18 cellular contexts compared by ENCODE assay signal in the genomic region with DNA sequence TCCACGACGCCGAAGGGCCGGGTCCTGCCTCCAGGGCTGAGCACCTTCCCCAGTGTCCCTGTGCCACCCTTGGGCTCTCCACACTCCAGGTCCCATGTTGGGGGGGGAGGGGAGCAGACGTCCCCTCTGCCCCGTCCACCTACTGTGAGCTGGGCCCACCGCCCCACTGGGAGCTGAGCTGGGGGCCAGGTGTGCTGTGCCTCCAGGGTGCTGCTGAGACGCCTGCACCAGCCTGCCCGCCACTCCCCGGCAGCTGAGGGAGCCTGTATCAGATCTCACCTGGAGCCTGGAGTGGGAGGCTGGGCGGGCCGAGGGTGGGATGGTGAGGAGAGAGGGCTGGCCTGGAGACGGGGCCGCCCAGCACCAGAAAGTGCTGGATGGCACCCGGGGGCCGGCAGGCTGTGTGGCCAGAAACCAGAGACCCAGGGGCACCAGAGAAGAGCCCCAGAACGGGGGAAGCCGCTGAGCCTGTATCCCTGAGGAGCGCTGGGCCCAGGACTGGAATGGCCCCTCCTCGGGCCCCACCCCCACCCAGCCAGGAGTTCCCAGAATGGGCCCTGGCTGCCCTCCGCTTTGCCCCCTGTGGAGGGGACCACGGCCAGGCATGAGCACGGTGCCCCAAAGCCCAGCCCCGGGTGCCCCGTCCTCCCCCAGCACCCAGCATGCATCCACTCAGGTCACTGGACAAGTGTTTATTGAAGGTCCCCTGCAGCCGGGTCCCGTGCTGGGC. TPM values are rescaled to one million over a fixed set of nuclear protein-coding genes. Genes with fewer than 3 reads are reported as not detected.
DNase-seq lines count a peak whose midpoint lies in the region; TF ChIP-seq lines count a peak whose summit lies in the region.
"Had no signal": no experiment of that assay in that cellular context is flagged by ENCODE, and none has a peak within 500 bp of the region (broad histone marks: within the 10 kb centered on the region; RNA-seq: fewer than 3 reads in every experiment).

No MANE protein-coding gene starts in this region.

- peak overlapping the region; percentile 83 for H2AK5ac ChIP-seq in neuronal stem cell (ENCODE audit: low read depth, low read length)

- peak overlapping the region; percentile 84 for H2BK12ac ChIP-seq in neuronal stem cell (ENCODE audit: low read length)

- H3K27ac Mint-ChIP-seq in activated T-cell treated with anti-CD3 and anti-CD28 coated beads, Interleukin-2, amount 50 U/mL, for 24 hours, result peak overlapping the region; percentile 44
- H3K27ac Mint-ChIP-seq: T-helper 1 cell treated with Interleukin-12 subunit alpha and Interleukin-12 subunit beta and Interleukin-4 antibody, amounts not matched to agents 30 μg/mL and 1 μg/mL, for 36 hours had no signal

- no peak overlapping the region for H2AFZ ChIP-seq in neuronal stem cell (ENCODE audit: low read length)

- H3K9me3 ChIP-seq in neuronal stem cell (replicated peaks in 1 of 2; ENCODE audit: control insufficient read depth in 2 of 2, insufficient read depth in 1 of 2, low read depth in 1 of 2, low read length in 2 of 2) (no peaks in the 10 kb centered on the region), colonic mucosa (no peaks in the 10 kb centered on the region)
- H3K9me3 ChIP-seq: upper lobe of right lung had no signal

- peak overlapping the region; percentile 52 for H3K18ac ChIP-seq in neuronal stem cell (ENCODE audit: low read length)

- no peaks in the 10 kb centered on the region for H3K36me3 ChIP-seq in H7 (replicated peaks; ENCODE audit: control insufficient read depth, insufficient read depth, low read length)
- no peaks in the 10 kb centered on the region for H3K36me3 ChIP-seq in neuronal stem cell (replicated peaks in 1 of 2; ENCODE audit: control insufficient read depth in 2 of 2, insufficient read depth in 2 of 2, low read length in 2 of 2)
- H3K36me3 ChIP-seq in colonic mucosa, result no peaks in the 10 kb centered on the region
- H3K36me3 ChIP-seq: upper lobe of right lung had no signal

- no peak overlapping the region for H4K8ac ChIP-seq in neuronal stem cell (ENCODE audit: low read depth, low read length)

- no peak for TF ChIP-seq CTCF in colonic mucosa (IDR thresholded peaks at IDR 0.05)

- no peak for DNase-seq in activated T-cell treated with anti-CD3 and anti-CD28 coated beads, Interleukin-2, amount 50 U/mL, for 24 hours
- DNase-seq in activated T-cell treated with anti-CD3 and anti-CD28 coated beads for 4 hours, result no peak
- DNase-seq in H7, result peak; percentile 82
- peak; percentile 1 for DNase-seq in effector CD4-positive, alpha-beta T cell
- no peak for DNase-seq in neuronal stem cell (ENCODE audit: low spot score)
- DNase-seq in HT-29 (ENCODE audit: low spot score), result no peak
- DNase-seq in colonic mucosa, result no peak
- no peak for DNase-seq in GM19240 (ENCODE audit: insufficient read length, low spot score)
- DNase-seq: activated CD4-positive, alpha-beta T cell treated with anti-CD3 and anti-CD28 coated beads for 1 hour; GF-D8; hypothalamus; NCI-H2029 treated with DMSO at 0.1 percent for 48 hours; NK-92 treated with Interleukin-12 subunit alpha and Interleukin-12 subunit beta, amount 100 ng/mL, for 24 hours; stimulated activated CD8-positive, alpha-beta memory T cell treated with anti-CD3 and anti-CD28 coated beads, Interleukin-4, amount 100 ng/mL, for 48 hours; upper lobe of right lung had no signal

- no peaks in the 10 kb centered on the region for H3K27me3 Mint-ChIP-seq in activated T-cell treated with anti-CD3 and anti-CD28 coated beads, Interleukin-2, amount 50 U/mL, for 24 hours

- peaks cover 27% of the 10 kb centered on the region for H3K4me1 Mint-ChIP-seq in activated T-cell treated with anti-CD3 and anti-CD28 coated beads, Interleukin-2, amount 50 U/mL, for 24 hours (ENCODE audit: low read depth)

- H3K27me3 ChIP-seq in H7 (ENCODE audit: control insufficient read depth, insufficient read depth, low read length), result peaks cover 5% of the 10 kb centered on the region
- peaks cover 0 to 39% (median 28%) of the 10 kb centered on the region in 3 experiments for H3K27me3 ChIP-seq in neuronal stem cell (ENCODE audit: control insufficient read depth in 3 of 3, insufficient read depth in 3 of 3, low read depth in 1 of 3, low read length in 3 of 3)
- H3K27me3 ChIP-seq in colonic mucosa, result peaks cover 46% of the 10 kb centered on the region

- H3K27ac ChIP-seq in neuronal stem cell (replicated peaks; ENCODE audit: low read length), result no peak overlapping the region
- H3K27ac ChIP-seq in colonic mucosa, result no peak overlapping the region
- H3K27ac ChIP-seq: upper lobe of right lung had no signal

- H3K79me1 ChIP-seq in neuronal stem cell (ENCODE audit: low read depth, low read length), result peaks cover 3% of the 10 kb centered on the region

- H3K4me3 Mint-ChIP-seq in activated T-cell treated with anti-CD3 and anti-CD28 coated beads, Interleukin-2, amount 50 U/mL, for 24 hours, result no peak overlapping the region
- H3K4me3 Mint-ChIP-seq: naive thymus-derived CD8-positive, alpha-beta T cell; T-helper 1 cell treated with Interleukin-12 subunit alpha and Interleukin-12 subunit beta and Interleukin-4 antibody, amounts not matched to agents 30 μg/mL and 1 μg/mL, for 36 hours had no signal

- no peak overlapping the region for H3K4me2 ChIP-seq in neuronal stem cell (ENCODE audit: insufficient read depth, low read length, poor library complexity, severe bottlenecking)

- WGBS in neuronal stem cell (ENCODE audit: extremely low coverage in 2 of 2, insufficient read length in 2 of 2, insufficient replicate concordance in 1 of 2), 2 donors, result no CpG with 5 or more reads among the region's 27 CpGs

- H3K23ac ChIP-seq in neuronal stem cell (ENCODE audit: low read depth, low read length, poor library complexity), result peak overlapping the region; percentile 89

- H3K36me3 Mint-ChIP-seq in activated T-cell treated with anti-CD3 and anti-CD28 coated beads, Interleukin-2, amount 50 U/mL, for 24 hours (ENCODE audit: low read depth), result peaks cover 10% of the 10 kb centered on the region
- H3K36me3 Mint-ChIP-seq: naive thymus-derived CD8-positive, alpha-beta T cell had no signal

- H3K9ac ChIP-seq in neuronal stem cell (ENCODE audit: low read depth, low read length, poor library complexity) (no peak overlapping the region), colonic mucosa (ENCODE audit: low read depth in 2 of 2, low read length in 2 of 2) (no peak overlapping the region)

- peak overlapping the region; percentile 89 for H2BK15ac ChIP-seq in neuronal stem cell (ENCODE audit: low read length)

- H3K4me1 ChIP-seq in neuronal stem cell (ENCODE audit: control insufficient read depth in 2 of 2, insufficient read depth in 1 of 2, low read depth in 1 of 2, low read length in 2 of 2) (peaks cover 8 to 14% of the 10 kb centered on the region in 2 donors), colonic mucosa (peaks cover 4% of the 10 kb centered on the region)

- H2BK5ac ChIP-seq in neuronal stem cell (ENCODE audit: low read length), result no peak overlapping the region

- no peak overlapping the region for H3K4me3 ChIP-seq in H7 (ENCODE audit: insufficient read depth, low read depth, low read length)
- H3K4me3 ChIP-seq in neuronal stem cell (ENCODE audit: low read length in 2 of 2), result peak overlapping the region in 1 of 2 donors; percentile 21
- H3K4me3 ChIP-seq in colonic mucosa, result no peak overlapping the region
- H3K4me3 ChIP-seq: upper lobe of right lung had no signal

- no peak overlapping the region for H3K4ac ChIP-seq in neuronal stem cell (ENCODE audit: low read length)

- intact Hi-C loops in colonic mucosa (cut with DNase I), result no loop called here

- no peaks in the 10 kb centered on the region for H3K9me3 Mint-ChIP-seq in activated T-cell treated with anti-CD3 and anti-CD28 coated beads, Interleukin-2, amount 50 U/mL, for 24 hours
- H3K9me3 Mint-ChIP-seq: naive thymus-derived CD8-positive, alpha-beta T cell; T-helper 1 cell treated with Interleukin-12 subunit alpha and Interleukin-12 subunit beta and Interleukin-4 antibody, amounts not matched to agents 30 μg/mL and 1 μg/mL, for 36 hours had no signal

- no peak overlapping the region for H3K14ac ChIP-seq in neuronal stem cell (ENCODE audit: low read length)

- H2BK120ac ChIP-seq in neuronal stem cell (ENCODE audit: low read depth, low read length), result no peak overlapping the region

- no peak overlapping the region for H4K91ac ChIP-seq in neuronal stem cell (ENCODE audit: low read depth, low read length, poor library complexity)

RNA-seq across cellular contexts. Expression of a gene that starts 3.4 kb away (rescaled TPM):
- not detected in 2 replicates for total RNA-seq in H7 (2014; rRNA removed; shearing (Covaris generic))
- polyA plus RNA-seq in neuronal stem cell (2013, experiment 1 of 2), result 0.21 TPM
- polyA plus RNA-seq in neuronal stem cell (2013, experiment 2 of 2), result 0.36 TPM
- 0.42 TPM in 1 of 2 replicates, not detected in the other for total RNA-seq in HT-29 (2014; rRNA removed; shearing (Covaris generic))
- total RNA-seq in colonic mucosa, result 1 to 10 TPM in 1 of 2 donors, under 1 TPM in 1; 0.61 to 1.7 TPM
- total RNA-seq: LHCN-M2 had no signal

RNA-seq across cellular contexts. Expression of a gene that starts 11.0 kb away (rescaled TPM):
- 0.07 and 0.89 TPM in 2 replicates for total RNA-seq in H7 (2014; rRNA removed; shearing (Covaris generic))
- 0.06 TPM for polyA plus RNA-seq in neuronal stem cell (2013, experiment 1 of 2)
- polyA plus RNA-seq in neuronal stem cell (2013, experiment 2 of 2), result 0.08 TPM
- not detected in 2 replicates for total RNA-seq in HT-29 (2014; rRNA removed; shearing (Covaris generic))
- total RNA-seq in colonic mucosa, result 1 to 10 TPM; 1.2 to 2.3 TPM

RNA-seq across cellular contexts. Expression of a gene that starts 28.8 kb away (rescaled TPM):
- 102 and 127 TPM in 2 replicates for total RNA-seq in H7 (2014; rRNA removed; shearing (Covaris generic))
- 62.8 TPM for polyA plus RNA-seq in neuronal stem cell (2013, experiment 1 of 2)
- polyA plus RNA-seq in neuronal stem cell (2013, experiment 2 of 2), result 64.4 TPM
- total RNA-seq in HT-29 (2014; rRNA removed; shearing (Covaris generic)), result 163 and 188 TPM in 2 replicates
- total RNA-seq in colonic mucosa, result 100 to 1,000 TPM; 202 to 325 TPM

RNA-seq across cellular contexts. Expression of a gene that starts 29.0 kb away (rescaled TPM):
- total RNA-seq in H7 (2014; rRNA removed; shearing (Covaris generic)), result 40.3 and 47.2 TPM in 2 replicates
- 24.2 TPM for polyA plus RNA-seq in neuronal stem cell (2013, experiment 1 of 2)
- 23.9 TPM for polyA plus RNA-seq in neuronal stem cell (2013, experiment 2 of 2)
- total RNA-seq in HT-29 (2014; rRNA removed; shearing (Covaris generic)), result 84.2 and 87.7 TPM in 2 replicates
- 10 to 100 TPM in 1 of 2 donors, 1 to 10 TPM in 1; 8.0 to 12.0 TPM for total RNA-seq in colonic mucosa

RNA-seq across cellular contexts. Expression of a gene that starts 29.3 kb away (rescaled TPM):
- not detected in 2 replicates for total RNA-seq in H7 (2014; rRNA removed; shearing (Covaris generic))
- 1.3 TPM for polyA plus RNA-seq in neuronal stem cell (2013, experiment 1 of 2)
- polyA plus RNA-seq in neuronal stem cell (2013, experiment 2 of 2), result 1.3 TPM
- total RNA-seq in HT-29 (2014; rRNA removed; shearing (Covaris generic)), result 5.8 and 6.6 TPM in 2 replicates
- total RNA-seq in colonic mucosa, result 1 to 10 TPM in 1 of 2 donors, under 1 TPM in 1; 0.64 to 2.3 TPM
- total RNA-seq: LHCN-M2; naive thymus-derived CD8-positive, alpha-beta T cell; upper lobe of right lung had no signal
- polyA plus RNA-seq: naive thymus-derived CD8-positive, alpha-beta T cell had no signal

Comparison
In these comparisons a context has a peak if more than half of its experiments do, and no peak if none do; other contexts are left out.
1. DNase-seq: peak in H7 (single experiment) and effector CD4-positive, alpha-beta T cell (single experiment); none in activated T-cell treated with anti-CD3 and anti-CD28 coated beads, Interleukin-2, amount 50 U/mL, for 24 hours (single experiment), activated T-cell treated with anti-CD3 and anti-CD28 coated beads for 4 hours (single experiment), neuronal stem cell (single experiment), HT-29 (single experiment), colonic mucosa (single experiment) and GM19240 (single experiment).